ENCODE assay signal across 17 cellular contexts in genomic region chr1:182304218-182305016, GRCh38.
DNase-seq lines count a peak whose midpoint lies in the region; ATAC-seq and TF ChIP-seq lines count a peak whose summit lies in the region.
"Had no signal": no experiment of that assay in that cellular context is flagged by ENCODE, and none has a peak within 500 bp of the region (broad histone marks: within the 10 kb centered on the region; RNA-seq: fewer than 3 reads in every experiment).

No MANE protein-coding gene starts in this region.

- TF ChIP-seq EP300 in esophagus muscularis mucosa (IDR thresholded peaks at IDR 0.05) (no peak), tibial nerve (IDR thresholded peaks at IDR 0.05) (peak; percentile 81 to 90)

- H3K27me3 Mint-ChIP-seq in stimulated activated naive B cell treated with anti-CD40 and anti-IgM and Interleukin-4, amounts not matched to agents 10 μg/mL and 1 μg/mL and 100 μg/mL, for 72 hours: no peaks in the 10 kb centered on the region

- H3K4me2 ChIP-seq in MM.1S (ENCODE audit: low read depth, low read length): peak overlapping the region; percentile 62

- H3K36me3 Mint-ChIP-seq in stimulated activated naive B cell treated with anti-CD40 and anti-IgM and Interleukin-4, amounts not matched to agents 10 μg/mL and 1 μg/mL and 100 μg/mL, for 72 hours: no peaks in the 10 kb centered on the region
- H3K36me3 Mint-ChIP-seq: immature natural killer cell had no signal

- H3K27me3 ChIP-seq in left ventricle myocardium inferior (ENCODE audit: low read depth): no peaks in the 10 kb centered on the region
- no peaks in the 10 kb centered on the region for H3K27me3 ChIP-seq in heart left ventricle
- H3K27me3 ChIP-seq in MM.1S (replicated peaks; ENCODE audit: insufficient read depth, low read length): no peaks in the 10 kb centered on the region
- H3K27me3 ChIP-seq in esophagus muscularis mucosa: no peaks in the 10 kb centered on the region
- no peaks in the 10 kb centered on the region for H3K27me3 ChIP-seq in tibial nerve
- H3K27me3 ChIP-seq: ascending aorta had no signal

- H3K9me2 ChIP-seq in MM.1S (replicated peaks; ENCODE audit: insufficient read depth, low read length): no peaks in the 10 kb centered on the region

- TF ChIP-seq POLR2A in heart left ventricle (IDR thresholded peaks at IDR 0.05) (no peak), esophagus muscularis mucosa (IDR thresholded peaks at IDR 0.05; ENCODE audit: low read depth) (no peak), tibial nerve (IDR thresholded peaks at IDR 0.05) (no peak)

- H3K9ac ChIP-seq in MM.1S (ENCODE audit: low read length): no peak overlapping the region

- H3K4me3 Mint-ChIP-seq in stimulated activated naive B cell treated with anti-CD40 and anti-IgM and Interleukin-4, amounts not matched to agents 10 μg/mL and 1 μg/mL and 100 μg/mL, for 72 hours: no peak overlapping the region
- H3K4me3 Mint-ChIP-seq: immature natural killer cell, neural crest cell had no signal

- peak overlapping the region; percentile 51 for H2AFZ ChIP-seq in MM.1S (ENCODE audit: low read length)

- WGBS in heart left ventricle, 4 donors: 62 to 77% (median 69%) methylated on average over 3 of the region's 3 CpGs
- 62% methylated on average over 3 of the region's 3 CpGs for WGBS in esophagus muscularis mucosa
- 23 to 37% methylated on average over 3 of the region's 3 CpGs for WGBS in tibial nerve, 2 donors

- no peaks in the 10 kb centered on the region for H3K79me2 ChIP-seq in MM.1S (ENCODE audit: low read length)

- H3K27ac Mint-ChIP-seq in stimulated activated naive B cell treated with anti-CD40 and anti-IgM and Interleukin-4, amounts not matched to agents 10 μg/mL and 1 μg/mL and 100 μg/mL, for 72 hours: no peak overlapping the region
- H3K27ac Mint-ChIP-seq: immature natural killer cell had no signal

- H3K36me3 ChIP-seq in left ventricle myocardium inferior: no peaks in the 10 kb centered on the region
- H3K36me3 ChIP-seq in heart left ventricle: no peaks in the 10 kb centered on the region
- no peaks in the 10 kb centered on the region for H3K36me3 ChIP-seq in MM.1S (replicated peaks; ENCODE audit: insufficient read depth, low read length)
- H3K36me3 ChIP-seq in esophagus muscularis mucosa: no peaks in the 10 kb centered on the region
- no peaks in the 10 kb centered on the region for H3K36me3 ChIP-seq in tibial nerve
- H3K36me3 ChIP-seq: ascending aorta had no signal

- H4K20me1 ChIP-seq in MM.1S (ENCODE audit: insufficient read depth, low read length): no peaks in the 10 kb centered on the region

- H3K4me1 ChIP-seq in left ventricle myocardium inferior (peaks cover 21% of the 10 kb centered on the region), heart left ventricle (peaks cover 0 to 25% (median 6%) of the 10 kb centered on the region in 12 donors), MM.1S (ENCODE audit: low read length) (peaks cover 20% of the 10 kb centered on the region), esophagus muscularis mucosa (peaks cover 13 to 52% (median 26%) of the 10 kb centered on the region in 4 donors), tibial nerve (peaks cover 0 to 52% (median 18%) of the 10 kb centered on the region in 4 donors)
- H3K4me1 ChIP-seq: ascending aorta had no signal

- DNase-seq in left ventricle myocardium inferior (no peak), heart left ventricle (no peak), MM.1S (no peak), esophagus muscularis mucosa (ENCODE audit: extremely low spot score) (no peak), tibial nerve (ENCODE audit: low spot score in 2 of 2) (peak in 1 of 2 donors; percentile 32), posterior vena cava (ENCODE audit: low spot score) (no peak), SW 1271 (lab: John Stamatoyannopoulos, UW) (no peak)
- no peak for DNase-seq in stimulated activated naive B cell treated with anti-CD40 and anti-IgM and Interleukin-4, amounts not matched to agents 10 μg/mL and 1 μg/mL and 100 μg/mL, for 72 hours
- DNase-seq: activated CD4-positive, CD25-positive, alpha-beta regulatory T cell treated with anti-CD3 and anti-CD28 coated beads, Interleukin-2, amount 50 U/mL, for 72 hours; activated effector memory CD4-positive, alpha-beta T cell treated with anti-CD3 and anti-CD28 coated beads, Interleukin-2, amount 50 U/mL, for 16 hours; immature natural killer cell; IMR-90; retina; SHP77 had no signal

- H3K27ac ChIP-seq in left ventricle myocardium inferior (replicated peaks) (peak overlapping the region; percentile 16), heart left ventricle (peak overlapping the region in 1 of 12 donors; percentile 54), MM.1S (ENCODE audit: low read length) (peak overlapping the region; percentile 44; the same call in 1 of the 2 replicates), esophagus muscularis mucosa (replicated peaks in 1 of 4) (peak overlapping the region; percentile 67 to 81 (median 78)), tibial nerve (peak overlapping the region; percentile 64 to 91 (median 82))
- H3K27ac ChIP-seq: ascending aorta, epithelial cell of prostate had no signal

- no peak overlapping the region for H3K4me3 ChIP-seq in left ventricle myocardium inferior
- no peak overlapping the region for H3K4me3 ChIP-seq in heart left ventricle
- peak overlapping the region; percentile 20; the same call in 1 of the 2 replicates for H3K4me3 ChIP-seq in MM.1S (ENCODE audit: low read length)
- no peak overlapping the region for H3K4me3 ChIP-seq in esophagus muscularis mucosa
- H3K4me3 ChIP-seq in tibial nerve: no peak overlapping the region
- H3K4me3 ChIP-seq: ascending aorta had no signal

- TF ChIP-seq CTCF in left ventricle myocardium inferior (IDR thresholded peaks at IDR 0.05; ENCODE audit: borderline replicate concordance) (no peak), heart left ventricle (IDR thresholded peaks at IDR 0.05) (no peak), MM.1S (IDR thresholded peaks at IDR 0.05; ENCODE audit: low read length) (no peak), esophagus muscularis mucosa (IDR thresholded peaks at IDR 0.05) (no peak), tibial nerve (IDR thresholded peaks at IDR 0.05) (peak in 1 of 5 experiments; percentile 21)

- ATAC-seq in heart left ventricle: no peak
- ATAC-seq in stimulated activated naive B cell treated with anti-CD40 and anti-IgM and Interleukin-4, amounts not matched to agents 10 μg/mL and 1 μg/mL and 100 μg/mL, for 72 hours (replicated peaks): no peak

- H3F3A ChIP-seq in MM.1S (ENCODE audit: insufficient read depth, low read length): peaks cover 20% of the 10 kb centered on the region; the same call in 1 of the 2 replicates

- intact Hi-C loops in left ventricle myocardium inferior (cut with micrococcal nuclease) (no loop called here), heart left ventricle (cut with DNase I) (loop anchor here in 7 of 10 donors (5.0 to 10.0 kb wide), 5 partner anchors 88 to 162 kb away; partner anchors contain the start of gene GLUL (in 3 of the 7)), esophagus muscularis mucosa (cut with DNase I) (no loop called here), posterior vena cava (cut with DNase I) (loop anchor here in 1 of 2 donors (10.0 kb wide), 2 partner anchors 90 to 160 kb away; partner anchors contain the start of gene GLUL)

- H3K9me3 Mint-ChIP-seq in stimulated activated naive B cell treated with anti-CD40 and anti-IgM and Interleukin-4, amounts not matched to agents 10 μg/mL and 1 μg/mL and 100 μg/mL, for 72 hours: no peaks in the 10 kb centered on the region
- H3K9me3 Mint-ChIP-seq: immature natural killer cell, neural crest cell had no signal

- H3K9me3 ChIP-seq in left ventricle myocardium inferior (replicated peaks) (peaks cover 5% of the 10 kb centered on the region), heart left ventricle (no peaks in the 10 kb centered on the region), MM.1S (replicated peaks; ENCODE audit: insufficient read depth, low read length) (no peaks in the 10 kb centered on the region), esophagus muscularis mucosa (no peaks in the 10 kb centered on the region), tibial nerve (peaks cover 0 to 7% (median 0%) of the 10 kb centered on the region in 4 donors)
- H3K9me3 ChIP-seq: ascending aorta had no signal

- H3K4me1 Mint-ChIP-seq in stimulated activated naive B cell treated with anti-CD40 and anti-IgM and Interleukin-4, amounts not matched to agents 10 μg/mL and 1 μg/mL and 100 μg/mL, for 72 hours: no peaks in the 10 kb centered on the region
- H3K4me1 Mint-ChIP-seq: immature natural killer cell had no signal

Comparison
In these comparisons a context has a peak if more than half of its experiments do, and no peak if none do; other contexts are left out.
1. intact Hi-C loops: an anchor here in heart left ventricle (5.0 to 10.0 kb wide); none called in left ventricle myocardium inferior and esophagus muscularis mucosa.